29 cellular contexts compared by ENCODE assay signal in genomic region chr9:33908114-33908513, GRCh38.
DNase-seq lines count a peak whose midpoint lies in the region; ATAC-seq, FAIRE-seq and TF ChIP-seq lines count a peak whose summit lies in the region.
"Had no signal": no experiment of that assay in that cellular context is flagged by ENCODE, and none has a peak within 500 bp of the region (broad histone marks: within the 10 kb centered on the region; RNA-seq: fewer than 3 reads in every experiment).

No MANE protein-coding gene starts in this region.

- CTCF ChIA-PET in activated CD8-positive, alpha-beta memory T cell treated with anti-CD3 and anti-CD28 coated beads, Interleukin-2, amount 10 ng/mL, durations not matched to agents 7 days and 5 days (lab: Charles Lee) = no interaction called here
- CTCF ChIA-PET in K562 (lab: Yijun Ruan, JAX; ENCODE audit: low intra/inter-chr PET ratio) = no interaction called here

- no peak for TF ChIP-seq POLR2A in K562 (conservative IDR thresholded peaks at IDR 0.05)

- no peak for TF ChIP-seq RAD21 in K562 (CRISPR knock-in tag; conservative IDR thresholded peaks at IDR 0.05 in 1 of 2, IDR thresholded peaks at IDR 0.05 in 1 of 2)

- TF ChIP-seq EP300 in K562 (IDR thresholded peaks at IDR 0.05; ENCODE audit: low read length) = no peak

- H3K4me2 ChIP-seq in GM23338 (no peak overlapping the region), K562 (ENCODE audit: insufficient read depth, low read length) (no peak overlapping the region)
- H3K4me2 ChIP-seq: BLaER1, PC-9 had no signal

- H3K9me3 ChIP-seq in K562 (replicated peaks; ENCODE audit: control insufficient read depth, insufficient read depth, low read depth, low read length) = no peaks in the 10 kb centered on the region
- H3K9me3 ChIP-seq: BLaER1, neutrophil, right lobe of liver, thoracic aorta, vagina had no signal

- peak overlapping the region; percentile 54 for H3K27ac Mint-ChIP-seq in activated CD8-positive, alpha-beta memory T cell treated with anti-CD3 and anti-CD28 coated beads, Interleukin-2, amount 10 ng/mL, durations not matched to agents 7 days and 5 days
- H3K27ac Mint-ChIP-seq in GM23338 (no peak overlapping the region), osteocyte (ENCODE audit: unreplicated experiment) (no peak overlapping the region)
- H3K27ac Mint-ChIP-seq in activated T-helper 1 cell treated with anti-CD3 and anti-CD28 coated beads, Interleukin-12 subunit alpha, Interleukin-12 subunit beta, Interleukin-2, Interleukin-4 antibody, amounts not matched to agents 30 ng/mL and 10 ng/mL and 1 ng/mL, durations not matched to agents 14 hours and 24 hours and 36 hours = no peak overlapping the region
- H3K27ac Mint-ChIP-seq: activated naive CD8-positive, alpha-beta T cell treated with anti-CD3 and anti-CD28 coated beads, Interleukin-2, amount 10 ng/mL, durations not matched to agents 7 days and 5 days; activated T-helper 17 cell treated with anti-CD3 and anti-CD28 coated beads, Interleukin-2, amount 50 U/mL, for 72 hours; IgD-negative memory B cell; T-helper 1 cell treated with Interleukin-12 subunit alpha and Interleukin-12 subunit beta and Interleukin-4 antibody, amounts not matched to agents 30 μg/mL and 1 μg/mL, for 36 hours had no signal

- peaks cover 17% of the 10 kb centered on the region for H3K4me1 ChIP-seq in GM23338 (ENCODE audit: insufficient read depth)
- H3K4me1 ChIP-seq in K562 (replicated peaks in 1 of 2; ENCODE audit: control insufficient read depth in 2 of 2, insufficient read depth in 2 of 2, low read length in 2 of 2) = no peaks in the 10 kb centered on the region
- H3K4me1 ChIP-seq: BLaER1, right lobe of liver had no signal

- peaks cover 28% of the 10 kb centered on the region for H3K36me3 Mint-ChIP-seq in activated CD8-positive, alpha-beta memory T cell treated with anti-CD3 and anti-CD28 coated beads, Interleukin-2, amount 10 ng/mL, durations not matched to agents 7 days and 5 days
- H3K36me3 Mint-ChIP-seq in GM23338 (ENCODE audit: low read depth) (peaks cover 17% of the 10 kb centered on the region; the same call in 2 of the 3 replicates), osteocyte (ENCODE audit: unreplicated experiment) (peaks cover 14% of the 10 kb centered on the region)
- peaks cover 15% of the 10 kb centered on the region for H3K36me3 Mint-ChIP-seq in activated T-helper 1 cell treated with anti-CD3 and anti-CD28 coated beads, Interleukin-12 subunit alpha, Interleukin-12 subunit beta, Interleukin-2, Interleukin-4 antibody, amounts not matched to agents 30 ng/mL and 10 ng/mL and 1 ng/mL, durations not matched to agents 14 hours and 24 hours and 36 hours (ENCODE audit: low read depth)

- H3K36me3 ChIP-seq in GM23338 (ENCODE audit: insufficient read depth) = no peaks in the 10 kb centered on the region
- peaks cover 30% of the 10 kb centered on the region; the same call in 1 of the 3 replicates for H3K36me3 ChIP-seq in K562 (ENCODE audit: control insufficient read depth, insufficient read depth, low read length)

- H3K27me3 ChIP-seq in GM23338 (ENCODE audit: insufficient read depth) = no peaks in the 10 kb centered on the region
- no peaks in the 10 kb centered on the region for H3K27me3 ChIP-seq in K562 (ENCODE audit: control insufficient read depth in 2 of 2, insufficient read depth in 2 of 2, low read length in 2 of 2)
- H3K27me3 ChIP-seq: BLaER1, neutrophil, right lobe of liver, vagina had no signal

- H3K4me1 Mint-ChIP-seq in activated CD8-positive, alpha-beta memory T cell treated with anti-CD3 and anti-CD28 coated beads, Interleukin-2, amount 10 ng/mL, durations not matched to agents 7 days and 5 days = peaks cover 6% of the 10 kb centered on the region
- H3K4me1 Mint-ChIP-seq in GM23338 (peaks cover 14% of the 10 kb centered on the region; the same call in 2 of the 3 replicates), osteocyte (ENCODE audit: unreplicated experiment) (peaks cover 22% of the 10 kb centered on the region)
- peaks cover 23% of the 10 kb centered on the region for H3K4me1 Mint-ChIP-seq in activated T-helper 1 cell treated with anti-CD3 and anti-CD28 coated beads, Interleukin-12 subunit alpha, Interleukin-12 subunit beta, Interleukin-2, Interleukin-4 antibody, amounts not matched to agents 30 ng/mL and 10 ng/mL and 1 ng/mL, durations not matched to agents 14 hours and 24 hours and 36 hours (ENCODE audit: low read depth)

- H3K9ac ChIP-seq in K562 (ENCODE audit: insufficient read depth in 1 of 2, low read depth in 2 of 2, low read length in 2 of 2) = no peak overlapping the region
- H3K9ac ChIP-seq: BLaER1 had no signal

- intact Hi-C loops in K562 (cut with micrococcal nuclease) = no loop called here
- intact Hi-C loops in activated T-helper 1 cell treated with anti-CD3 and anti-CD28 coated beads, Interleukin-12 subunit alpha, Interleukin-12 subunit beta, Interleukin-2, Interleukin-4 antibody, amounts not matched to agents 30 ng/mL and 10 ng/mL and 1 ng/mL, durations not matched to agents 14 hours and 24 hours and 36 hours (cut with micrococcal nuclease) = no loop called here

- peaks cover 2% of the 10 kb centered on the region for H3K9me3 Mint-ChIP-seq in activated CD8-positive, alpha-beta memory T cell treated with anti-CD3 and anti-CD28 coated beads, Interleukin-2, amount 10 ng/mL, durations not matched to agents 7 days and 5 days (ENCODE audit: low read depth)
- H3K9me3 Mint-ChIP-seq in GM23338 (no peaks in the 10 kb centered on the region), osteocyte (ENCODE audit: unreplicated experiment) (no peaks in the 10 kb centered on the region)
- no peaks in the 10 kb centered on the region for H3K9me3 Mint-ChIP-seq in activated T-helper 1 cell treated with anti-CD3 and anti-CD28 coated beads, Interleukin-12 subunit alpha, Interleukin-12 subunit beta, Interleukin-2, Interleukin-4 antibody, amounts not matched to agents 30 ng/mL and 10 ng/mL and 1 ng/mL, durations not matched to agents 14 hours and 24 hours and 36 hours
- H3K9me3 Mint-ChIP-seq: activated naive CD8-positive, alpha-beta T cell treated with anti-CD3 and anti-CD28 coated beads, Interleukin-2, amount 10 ng/mL, durations not matched to agents 7 days and 5 days; activated T-helper 17 cell treated with anti-CD3 and anti-CD28 coated beads, Interleukin-2, amount 50 U/mL, for 72 hours; IgD-negative memory B cell; naive B cell; stimulated activated naive CD8-positive, alpha-beta T cell treated with anti-CD3 and anti-CD28 coated beads, Interleukin-15, amount 100 ng/mL, for 72 hours; T-helper 1 cell treated with Interleukin-12 subunit alpha and Interleukin-12 subunit beta and Interleukin-4 antibody, amounts not matched to agents 30 μg/mL and 1 μg/mL, for 36 hours had no signal

- no peak overlapping the region for H3K4me3 Mint-ChIP-seq in activated CD8-positive, alpha-beta memory T cell treated with anti-CD3 and anti-CD28 coated beads, Interleukin-2, amount 10 ng/mL, durations not matched to agents 7 days and 5 days
- H3K4me3 Mint-ChIP-seq in GM23338 (no peak overlapping the region), osteocyte (ENCODE audit: unreplicated experiment) (no peak overlapping the region)
- no peak overlapping the region for H3K4me3 Mint-ChIP-seq in activated T-helper 1 cell treated with anti-CD3 and anti-CD28 coated beads, Interleukin-12 subunit alpha, Interleukin-12 subunit beta, Interleukin-2, Interleukin-4 antibody, amounts not matched to agents 30 ng/mL and 10 ng/mL and 1 ng/mL, durations not matched to agents 14 hours and 24 hours and 36 hours
- H3K4me3 Mint-ChIP-seq: activated naive CD8-positive, alpha-beta T cell treated with anti-CD3 and anti-CD28 coated beads, Interleukin-2, amount 10 ng/mL, durations not matched to agents 7 days and 5 days; activated T-helper 17 cell treated with anti-CD3 and anti-CD28 coated beads, Interleukin-2, amount 50 U/mL, for 72 hours; IgD-negative memory B cell; stimulated activated naive CD8-positive, alpha-beta T cell treated with anti-CD3 and anti-CD28 coated beads, Interleukin-15, amount 100 ng/mL, for 72 hours; T-helper 1 cell treated with Interleukin-12 subunit alpha and Interleukin-12 subunit beta and Interleukin-4 antibody, amounts not matched to agents 30 μg/mL and 1 μg/mL, for 36 hours had no signal

- H2AFZ ChIP-seq in GM23338 (no peak overlapping the region), K562 (ENCODE audit: low read depth, low read length) (no peak overlapping the region)
- H2AFZ ChIP-seq: PC-9 had no signal

- H3K79me2 ChIP-seq in GM23338 (replicated peaks; ENCODE audit: insufficient read depth) (peaks cover 58% of the 10 kb centered on the region), K562 (ENCODE audit: control insufficient read depth, insufficient read depth, low read length) (peaks cover 24% of the 10 kb centered on the region; the same call in 2 of the 3 replicates)

- BruUV-seq in K562 (replicated peaks; lab: Mats Ljungman, UMichigan) = no TSS peak

- no peaks in the 10 kb centered on the region for H3F3A ChIP-seq in GM23338 (replicated peaks; ENCODE audit: low read depth)

- no peak for TF ChIP-seq CTCF in GM23338 (conservative IDR thresholded peaks at IDR 0.05; ENCODE audit: low read depth in 2 of 2)
- TF ChIP-seq CTCF in K562 (IDR thresholded peaks at IDR 0.05 in 2 of 3, conservative IDR thresholded peaks at IDR 0.05 in 1 of 3; ENCODE audit: insufficient read depth in 2 of 3, low read depth in 1 of 3, low read length in 3 of 3) = no peak
- TF ChIP-seq CTCF in osteocyte (IDR thresholded peaks at IDR 0.05) = no peak

- POLR2A ChIA-PET in K562 (lab: Yijun Ruan, JAX) = no interaction called here

- H4K20me1 ChIP-seq in GM23338 (replicated peaks; ENCODE audit: insufficient read depth) = peaks cover 10% of the 10 kb centered on the region; the same call in 1 of the 2 replicates
- H4K20me1 ChIP-seq in K562 (replicated peaks; ENCODE audit: control insufficient read depth, insufficient read depth, low read length) = no peaks in the 10 kb centered on the region

- no peak for FAIRE-seq in K562 (lab: Jason Lieb, UNC)

- no peaks in the 10 kb centered on the region for H3K27me3 Mint-ChIP-seq in activated CD8-positive, alpha-beta memory T cell treated with anti-CD3 and anti-CD28 coated beads, Interleukin-2, amount 10 ng/mL, durations not matched to agents 7 days and 5 days
- H3K27me3 Mint-ChIP-seq in GM23338 (ENCODE audit: insufficient read depth, low read depth, poor library complexity) (peaks cover 3% of the 10 kb centered on the region), osteocyte (ENCODE audit: unreplicated experiment) (no peaks in the 10 kb centered on the region)
- no peaks in the 10 kb centered on the region for H3K27me3 Mint-ChIP-seq in activated T-helper 1 cell treated with anti-CD3 and anti-CD28 coated beads, Interleukin-12 subunit alpha, Interleukin-12 subunit beta, Interleukin-2, Interleukin-4 antibody, amounts not matched to agents 30 ng/mL and 10 ng/mL and 1 ng/mL, durations not matched to agents 14 hours and 24 hours and 36 hours (ENCODE audit: insufficient read depth)
- H3K27me3 Mint-ChIP-seq: activated naive CD8-positive, alpha-beta T cell treated with anti-CD3 and anti-CD28 coated beads, Interleukin-2, amount 10 ng/mL, durations not matched to agents 7 days and 5 days; activated T-helper 17 cell treated with anti-CD3 and anti-CD28 coated beads, Interleukin-2, amount 50 U/mL, for 72 hours; IgD-negative memory B cell; naive B cell; stimulated activated naive CD8-positive, alpha-beta T cell treated with anti-CD3 and anti-CD28 coated beads, Interleukin-15, amount 100 ng/mL, for 72 hours had no signal

- ATAC-seq in activated CD8-positive, alpha-beta memory T cell treated with anti-CD3 and anti-CD28 coated beads, Interleukin-2, amount 10 ng/mL, durations not matched to agents 7 days and 5 days = no peak
- ATAC-seq in GM23338 (peak; percentile 33; the same call in 2 of the 3 replicates), K562 (no peak)
- ATAC-seq: activated CD4-positive, CD25-positive, alpha-beta regulatory T cell treated with anti-CD3 and anti-CD28 coated beads, Interleukin-2, amount 50 U/mL, for 24 hours; activated T-helper 17 cell treated with anti-CD3 and anti-CD28 coated beads, Interleukin-2, amount 50 U/mL, for 72 hours; right lobe of liver; stimulated activated naive CD8-positive, alpha-beta T cell treated with anti-CD3 and anti-CD28 coated beads, Interleukin-15, amount 100 ng/mL, for 72 hours had no signal

- no peaks in the 10 kb centered on the region for H3K9me1 ChIP-seq in K562 (ENCODE audit: control insufficient read depth, insufficient read depth, low read length)

- H3K4me3 ChIP-seq in GM23338 (no peak overlapping the region), K562 (no peak overlapping the region)
- H3K4me3 ChIP-seq: BLaER1, PC-9, right lobe of liver, SK-N-MC, thoracic aorta, vagina had no signal

- 98% methylated on average over 3 of the region's 3 CpGs for WGBS in K562 (ENCODE audit: insufficient coverage, low coverage, missing lambda C conversion rate)

- in situ Hi-C loops in K562 (cut with MboI) = no loop called here

- H3K9me2 ChIP-seq in GM23338 (ENCODE audit: insufficient read depth) = no peaks in the 10 kb centered on the region

- no peak for DNase-seq in activated CD8-positive, alpha-beta memory T cell treated with anti-CD3 and anti-CD28 coated beads, Interleukin-2, amount 10 ng/mL, durations not matched to agents 7 days and 5 days
- DNase-seq in activated CD8-positive, alpha-beta memory T cell treated with anti-CD3 and anti-CD28 coated beads for 24 hours = no peak
- DNase-seq in GM23338 (ENCODE audit: low spot score) (peak; percentile 46), K562 (ENCODE audit: extremely low read depth in 1 of 4, low spot score in 3 of 4) (no peak), osteocyte (ENCODE audit: extremely low spot score, unreplicated experiment) (peak; percentile 34), NCI-H345 treated with DMSO at 0.1 percent for 48 hours (lab: John Stamatoyannopoulos, UW; ENCODE audit: unreplicated experiment) (no peak), T-helper 2 cell (no peak)
- DNase-seq in activated T-helper 1 cell treated with anti-CD3 and anti-CD28 coated beads, Interleukin-12 subunit alpha, Interleukin-12 subunit beta, Interleukin-2, Interleukin-4 antibody, amounts not matched to agents 30 ng/mL and 10 ng/mL and 1 ng/mL, durations not matched to agents 14 hours and 24 hours and 36 hours (ENCODE audit: low spot score) = no peak
- DNase-seq: activated CD4-positive, alpha-beta T cell treated with anti-CD3 and anti-CD28 coated beads, Interleukin-2, amount 50 U/mL, for 48 hours; activated CD8-positive, alpha-beta memory T cell treated with anti-CD3 and anti-CD28 coated beads, Interleukin-2, amount 50 U/mL, for 4 hours; activated naive CD8-positive, alpha-beta T cell treated with anti-CD3 and anti-CD28 coated beads, Interleukin-2, amount 10 ng/mL, durations not matched to agents 7 days and 5 days; cortex of kidney; effector memory CD4-positive, alpha-beta T cell; islet precursor cell; naive B cell; NCI-H1694; PC-9; right lobe of liver; stimulated activated CD4-positive, alpha-beta T cell treated with anti-CD3 and anti-CD28 coated beads, Interleukin-2, amount 100 ng/mL, for 48 hours; stimulated activated naive CD8-positive, alpha-beta T cell treated with anti-CD3 and anti-CD28 coated beads, Interleukin-15, amount 100 ng/mL, for 72 hours had no signal

- H3K27ac ChIP-seq in GM23338 (ENCODE audit: low read depth) = no peak overlapping the region
- H3K27ac ChIP-seq in K562 (ENCODE audit: extremely low read depth, low read depth, low read length) = no peak overlapping the region
- H3K27ac ChIP-seq: BLaER1, neutrophil, PC-9, right lobe of liver, thoracic aorta, vagina had no signal

Comparison
In these comparisons a context has a peak if more than half of its experiments do, and no peak if none do; other contexts are left out.
1. DNase-seq: peak in GM23338 (single experiment) and osteocyte (single experiment); none in activated CD8-positive, alpha-beta memory T cell treated with anti-CD3 and anti-CD28 coated beads, Interleukin-2, amount 10 ng/mL, durations not matched to agents 7 days and 5 days (single experiment), activated CD8-positive, alpha-beta memory T cell treated with anti-CD3 and anti-CD28 coated beads for 24 hours (single experiment), K562 (0 of 4), NCI-H345 treated with DMSO at 0.1 percent for 48 hours (single experiment), T-helper 2 cell (0 of 5) and activated T-helper 1 cell treated with anti-CD3 and anti-CD28 coated beads, Interleukin-12 subunit alpha, Interleukin-12 subunit beta, Interleukin-2, Interleukin-4 antibody, amounts not matched to agents 30 ng/mL and 10 ng/mL and 1 ng/mL, durations not matched to agents 14 hours and 24 hours and 36 hours (single experiment).